25 cellular contexts compared by ENCODE assay signal in genomic region chr13:98880673-98881072, GRCh38.
DNase-seq lines count a peak whose midpoint lies in the region; ATAC-seq lines count a peak whose summit lies in the region.
"Had no signal": no experiment of that assay in that cellular context is flagged by ENCODE, and none has a peak within 500 bp of the region (broad histone marks: within the 10 kb centered on the region; RNA-seq: fewer than 3 reads in every experiment).

No MANE protein-coding gene starts in this region.

- peaks cover 38% of the 10 kb centered on the region for H3K36me3 Mint-ChIP-seq in activated naive CD4-positive, alpha-beta T cell treated with anti-CD3 and anti-CD28 coated beads, Interleukin-2, amount 50 U/mL, for 24 hours
- peaks cover 76% of the 10 kb centered on the region for H3K36me3 Mint-ChIP-seq in activated naive CD4-positive, alpha-beta T cell treated with anti-CD3 and anti-CD28 coated beads, Interleukin-2, amount 10 ng/mL, durations not matched to agents 7 days and 5 days
- peaks cover 96% of the 10 kb centered on the region for H3K36me3 Mint-ChIP-seq in activated T-helper 17 cell treated with anti-CD3 and anti-CD28 coated beads, Interleukin-2, amount 50 U/mL, for 72 hours (ENCODE audit: low read depth)
- H3K36me3 Mint-ChIP-seq: CD14-positive monocyte had no signal

- H3K4me3 Mint-ChIP-seq in activated naive CD4-positive, alpha-beta T cell treated with anti-CD3 and anti-CD28 coated beads, Interleukin-2, amount 50 U/mL, for 24 hours: no peak overlapping the region
- H3K4me3 Mint-ChIP-seq in activated naive CD4-positive, alpha-beta T cell treated with anti-CD3 and anti-CD28 coated beads, Interleukin-2, amount 10 ng/mL, durations not matched to agents 7 days and 5 days: no peak overlapping the region
- no peak overlapping the region for H3K4me3 Mint-ChIP-seq in activated T-helper 17 cell treated with anti-CD3 and anti-CD28 coated beads, Interleukin-2, amount 50 U/mL, for 72 hours
- H3K4me3 Mint-ChIP-seq: CD14-positive monocyte, HFFc6 had no signal

- no peak for ATAC-seq in activated T-helper 17 cell treated with anti-CD3 and anti-CD28 coated beads, Interleukin-2, amount 50 U/mL, for 72 hours (replicated peaks)
- ATAC-seq in GM18909 (IDR thresholded peaks at IDR 0.05; ENCODE audit: poor library complexity, unreplicated experiment): no peak
- ATAC-seq: Right ventricle myocardium inferior had no signal

- H3K27ac ChIP-seq in substantia nigra (ENCODE audit: low read depth, low read length, poor library complexity, severe bottlenecking): peak overlapping the region; percentile 14
- H3K27ac ChIP-seq: 22Rv1, GM23248, PC-9, SJCRH30 had no signal

- CTCF ChIA-PET in activated naive CD4-positive, alpha-beta T cell treated with anti-CD3 and anti-CD28 coated beads, Interleukin-2, amount 10 ng/mL, durations not matched to agents 7 days and 5 days (lab: Charles Lee): no interaction called here

- H3K4me1 Mint-ChIP-seq in activated naive CD4-positive, alpha-beta T cell treated with anti-CD3 and anti-CD28 coated beads, Interleukin-2, amount 50 U/mL, for 24 hours: peaks cover under 1% of the 10 kb centered on the region
- peaks cover 5% of the 10 kb centered on the region for H3K4me1 Mint-ChIP-seq in activated naive CD4-positive, alpha-beta T cell treated with anti-CD3 and anti-CD28 coated beads, Interleukin-2, amount 10 ng/mL, durations not matched to agents 7 days and 5 days
- no peaks in the 10 kb centered on the region for H3K4me1 Mint-ChIP-seq in activated T-helper 17 cell treated with anti-CD3 and anti-CD28 coated beads, Interleukin-2, amount 50 U/mL, for 72 hours
- H3K4me1 Mint-ChIP-seq: CD14-positive monocyte had no signal

- no peaks in the 10 kb centered on the region for H3K27me3 Mint-ChIP-seq in activated naive CD4-positive, alpha-beta T cell treated with anti-CD3 and anti-CD28 coated beads, Interleukin-2, amount 50 U/mL, for 24 hours
- no peaks in the 10 kb centered on the region for H3K27me3 Mint-ChIP-seq in activated naive CD4-positive, alpha-beta T cell treated with anti-CD3 and anti-CD28 coated beads, Interleukin-2, amount 10 ng/mL, durations not matched to agents 7 days and 5 days
- H3K27me3 Mint-ChIP-seq in activated T-helper 17 cell treated with anti-CD3 and anti-CD28 coated beads, Interleukin-2, amount 50 U/mL, for 72 hours: no peaks in the 10 kb centered on the region

- H3K9me3 Mint-ChIP-seq in activated naive CD4-positive, alpha-beta T cell treated with anti-CD3 and anti-CD28 coated beads, Interleukin-2, amount 50 U/mL, for 24 hours: no peaks in the 10 kb centered on the region
- H3K9me3 Mint-ChIP-seq in activated naive CD4-positive, alpha-beta T cell treated with anti-CD3 and anti-CD28 coated beads, Interleukin-2, amount 10 ng/mL, durations not matched to agents 7 days and 5 days: no peaks in the 10 kb centered on the region
- no peaks in the 10 kb centered on the region for H3K9me3 Mint-ChIP-seq in activated T-helper 17 cell treated with anti-CD3 and anti-CD28 coated beads, Interleukin-2, amount 50 U/mL, for 72 hours
- H3K9me3 Mint-ChIP-seq: CD14-positive monocyte, HFFc6 had no signal

- peak overlapping the region; percentile 53 for H3K27ac Mint-ChIP-seq in activated naive CD4-positive, alpha-beta T cell treated with anti-CD3 and anti-CD28 coated beads, Interleukin-2, amount 50 U/mL, for 24 hours
- H3K27ac Mint-ChIP-seq in activated naive CD4-positive, alpha-beta T cell treated with anti-CD3 and anti-CD28 coated beads, Interleukin-2, amount 10 ng/mL, durations not matched to agents 7 days and 5 days: no peak overlapping the region
- H3K27ac Mint-ChIP-seq in activated T-helper 17 cell treated with anti-CD3 and anti-CD28 coated beads, Interleukin-2, amount 50 U/mL, for 72 hours: peak overlapping the region; percentile 47
- H3K27ac Mint-ChIP-seq: CD14-positive monocyte, HFFc6 had no signal

- DNase-seq in activated naive CD4-positive, alpha-beta T cell treated with anti-CD3 and anti-CD28 coated beads, Interleukin-2, amount 10 ng/mL, durations not matched to agents 7 days and 5 days: no peak
- peak; percentile 32 for DNase-seq in myocyte (ENCODE audit: low read depth)
- DNase-seq in substantia nigra (lab: John Stamatoyannopoulos, UW): no peak
- no peak for DNase-seq in activated CD4-positive, alpha-beta T cell treated with anti-CD3 and anti-CD28 coated beads for 48 hours
- no peak for DNase-seq in mesenteric fat pad (ENCODE audit: low spot score)
- DNase-seq: ACHN; BE2C; Calu3; DMS79 treated with DMSO at 0.1 percent for 48 hours; GM23248; HFFc6; IMR-90; KG1; MM.1S; NCI-H446; NCI-H524 treated with DMSO at 0.1 percent for 48 hours; NK-92 treated with Interleukin-12 subunit alpha and Interleukin-12 subunit beta, amount 100 ng/mL, for 24 hours; PC-9; SJCRH30 had no signal
